1 cellular context compared by ENCODE assay signal in genomic region chr1:53183277-53183990, GRCh38.
A peak's percentile ranks its signal among the peaks of the same experiment; 100 is the strongest.
TF ChIP-seq lines count a peak whose summit lies in the region.

No MANE protein-coding gene starts in this region.

TF ChIP-seq in HepG2, 621 proteins besides CTCF, POLR2A, EP300 and RAD21 (continued from another document and continues in another):
- no peak for TF ChIP-seq ZNF781 (CRISPR knock-in tag; IDR thresholded peaks at IDR 0.05; ENCODE audit: borderline replicate concordance, not compliant biosample characterization)
- TF ChIP-seq HNF1B (CRISPR knock-in tag; IDR thresholded peaks at IDR 0.05): peak; percentile 68; the same call in 1 of the 2 replicates
- no peak for TF ChIP-seq LBX2 (CRISPR knock-in tag; IDR thresholded peaks at IDR 0.05; ENCODE audit: borderline replicate concordance)
- TF ChIP-seq ZNF430 (CRISPR knock-in tag; IDR thresholded peaks at IDR 0.05): peak; percentile 32; the same call in 1 of the 2 replicates
- TF ChIP-seq CEBPB (IDR thresholded peaks at IDR 0.05; ENCODE audit: borderline replicate concordance, low read depth, low read length): peak; percentile 76
- TF ChIP-seq ZFP41 (CRISPR knock-in tag; IDR thresholded peaks at IDR 0.05; ENCODE audit: borderline replicate concordance): no peak
- no peak for TF ChIP-seq DDIT3 (CRISPR knock-in tag; IDR thresholded peaks at IDR 0.05)
- no peak for TF ChIP-seq GMEB1 (CRISPR knock-in tag; IDR thresholded peaks at IDR 0.05; ENCODE audit: borderline replicate concordance)
- TF ChIP-seq GABPA (IDR thresholded peaks at IDR 0.05; ENCODE audit: low read depth, low read length): no peak
- TF ChIP-seq GABPA (CRISPR knock-in tag; IDR thresholded peaks at IDR 0.05; ENCODE audit: low read depth): peak; percentile 28; the same call in 1 of the 2 replicates
- peak; percentile 85 for TF ChIP-seq YY1 (IDR thresholded peaks at IDR 0.05; ENCODE audit: insufficient read depth, insufficient replicate concordance, low read depth, low read length)
- TF ChIP-seq ZBTB7B (CRISPR knock-in tag; IDR thresholded peaks at IDR 0.05): peak; percentile 86; the same call in 1 of the 2 replicates
- TF ChIP-seq ZNF317 (CRISPR knock-in tag; IDR thresholded peaks at IDR 0.05): peak; percentile 54; the same call in 1 of the 2 replicates
- TF ChIP-seq KLF12 (CRISPR knock-in tag; IDR thresholded peaks at IDR 0.05; ENCODE audit: borderline replicate concordance): peak; percentile 78; the same call in 1 of the 2 replicates
- TF ChIP-seq YEATS2 (CRISPR knock-in tag; IDR thresholded peaks at IDR 0.05; ENCODE audit: borderline replicate concordance): no peak
- no peak for TF ChIP-seq HIVEP1 (CRISPR knock-in tag; IDR thresholded peaks at IDR 0.05)
- TF ChIP-seq PITX1 (CRISPR knock-in tag; IDR thresholded peaks at IDR 0.05): peak; percentile 79; the same call in 1 of the 2 replicates
- TF ChIP-seq SOX13 (IDR thresholded peaks at IDR 0.05): peak; percentile 57; the same call in 1 of the 2 replicates
- TF ChIP-seq SOX13 (CRISPR knock-in tag; conservative IDR thresholded peaks at IDR 0.05 in 1 of 2, IDR thresholded peaks at IDR 0.05 in 1 of 2): peak in 1 of 2 experiments; percentile 90; a peak in 2 of 4 replicates
- TF ChIP-seq RBAK (CRISPR knock-in tag; IDR thresholded peaks at IDR 0.05): no peak
- TF ChIP-seq ARHGAP35 (CRISPR knock-in tag; IDR thresholded peaks at IDR 0.05; ENCODE audit: borderline replicate concordance): no peak
- no peak for TF ChIP-seq ZBED4 (CRISPR knock-in tag; IDR thresholded peaks at IDR 0.05; ENCODE audit: borderline replicate concordance)
- TF ChIP-seq ZNF557 (CRISPR knock-in tag; IDR thresholded peaks at IDR 0.05): 0 out of 2 replicates have a peak, but pooled peaks have one; percentile 61
- no peak for TF ChIP-seq ZNF3 (CRISPR knock-in tag; IDR thresholded peaks at IDR 0.05)
- TF ChIP-seq THAP11 (CRISPR knock-in tag; IDR thresholded peaks at IDR 0.05): peak; percentile 80; the same call in 1 of the 2 replicates
- no peak; the same call in 1 of the 2 replicates for TF ChIP-seq KDM5B (CRISPR knock-in tag; IDR thresholded peaks at IDR 0.05; ENCODE audit: borderline replicate concordance)
- TF ChIP-seq PHF20 (CRISPR knock-in tag; IDR thresholded peaks at IDR 0.05): 0 out of 2 replicates have a peak, but pooled peaks have one; percentile 28
- peak; percentile 95 for TF ChIP-seq ZNF609 (CRISPR knock-in tag; IDR thresholded peaks at IDR 0.05; ENCODE audit: borderline replicate concordance)
- TF ChIP-seq FOXA1 (IDR thresholded peaks at IDR 0.05): peak; percentile 78
- TF ChIP-seq FOXA1 (CRISPR knock-in tag; IDR thresholded peaks at IDR 0.05): peak; percentile 95
- peak; percentile 83 for TF ChIP-seq ZNF629 (CRISPR knock-in tag; conservative IDR thresholded peaks at IDR 0.05)
- no peak for TF ChIP-seq ZSCAN21 (CRISPR knock-in tag; IDR thresholded peaks at IDR 0.05; ENCODE audit: borderline replicate concordance)
- no peak for TF ChIP-seq ZSCAN30 (CRISPR knock-in tag; IDR thresholded peaks at IDR 0.05)
- TF ChIP-seq ZNF225 (CRISPR knock-in tag; IDR thresholded peaks at IDR 0.05): no peak
- peak; percentile 98 for TF ChIP-seq FOXP4 (CRISPR knock-in tag; IDR thresholded peaks at IDR 0.05)
- TF ChIP-seq GATAD1 (CRISPR knock-in tag; IDR thresholded peaks at IDR 0.05): 0 out of 2 replicates have a peak, but pooled peaks have one; percentile 10
- peak; percentile 97 for TF ChIP-seq TFE3 (CRISPR knock-in tag; IDR thresholded peaks at IDR 0.05)
- TF ChIP-seq KDM1A (CRISPR knock-in tag; IDR thresholded peaks at IDR 0.05): no peak; the same call in 1 of the 2 replicates
- TF ChIP-seq RFXANK (CRISPR knock-in tag; IDR thresholded peaks at IDR 0.05): peak; percentile 58; the same call in 1 of the 2 replicates
- TF ChIP-seq TP53 (CRISPR knock-in tag; conservative IDR thresholded peaks at IDR 0.05): peak; percentile 77; the same call in 1 of the 2 replicates
- TF ChIP-seq ZNF580 (CRISPR knock-in tag; IDR thresholded peaks at IDR 0.05; ENCODE audit: borderline replicate concordance, low read depth): peak; percentile 76; the same call in 1 of the 2 replicates
- TF ChIP-seq ZNF841 (CRISPR knock-in tag; IDR thresholded peaks at IDR 0.05; ENCODE audit: borderline replicate concordance): no peak
- no peak for TF ChIP-seq ZNF775 (CRISPR knock-in tag; IDR thresholded peaks at IDR 0.05; ENCODE audit: borderline replicate concordance)
- no peak for TF ChIP-seq IKZF4 (CRISPR knock-in tag; IDR thresholded peaks at IDR 0.05; ENCODE audit: borderline replicate concordance, low read depth, not compliant biosample characterization)
- no peak for TF ChIP-seq ZNF674 (CRISPR knock-in tag; IDR thresholded peaks at IDR 0.05; ENCODE audit: low read depth)
- no peak for TF ChIP-seq NONO (IDR thresholded peaks at IDR 0.05)
- TF ChIP-seq NONO (CRISPR knock-in tag; conservative IDR thresholded peaks at IDR 0.05): peak; percentile 79
- TF ChIP-seq RFX3 (CRISPR knock-in tag; IDR thresholded peaks at IDR 0.05): no peak
- no peak for TF ChIP-seq ZC3H13 (CRISPR knock-in tag; IDR thresholded peaks at IDR 0.05)
- no peak for TF ChIP-seq MBD4 (IDR thresholded peaks at IDR 0.05; ENCODE audit: borderline replicate concordance, low read length)
